8 cellular contexts compared by ENCODE assay signal in genomic region chr3:47989981-47990440, GRCh38. TPM values are rescaled to one million over a fixed set of nuclear protein-coding genes. Genes with fewer than 3 reads are reported as not detected.
DNase-seq lines count a peak whose midpoint lies in the region; ATAC-seq and TF ChIP-seq lines count a peak whose summit lies in the region.

No MANE protein-coding gene starts in this region.

- intact Hi-C loops in gastrocnemius medialis (cut with DNase I; ENCODE audit: low total_unique reads): loop anchor here (1.0 to 5.0 kb wide), 7 partner anchors 23 to 165 kb away; no protein-coding TSS in a partner anchor

- H3K27ac ChIP-seq in gastrocnemius medialis: peak overlapping the region; percentile 80 to 87 (median 81)

- H3K4me3 ChIP-seq in astrocyte of the cerebellum (ENCODE audit: low read depth, low read length): no peak overlapping the region
- peak overlapping the region in 1 of 4 donors; percentile 14 for H3K4me3 ChIP-seq in gastrocnemius medialis

- peak; percentile 98 to 99 for ATAC-seq in gastrocnemius medialis
- no peak for ATAC-seq in HG02678 (IDR thresholded peaks at IDR 0.05; ENCODE audit: unreplicated experiment)

- in situ Hi-C loops in astrocyte of the cerebellum (cut with HindIII; ENCODE audit: low sequenced_read_pairs) (no loop called here), gastrocnemius medialis (cut with MboI; ENCODE audit: low sequenced_read_pairs in 4 of 4) (loop anchor here (10.0 to 25.0 kb wide), 4 partner anchors 155 to 453 kb away; no protein-coding TSS in a partner anchor)

- TF ChIP-seq POLR2A in gastrocnemius medialis (IDR thresholded peaks at IDR 0.05): no peak

- no peaks in the 10 kb centered on the region for H3K9me3 ChIP-seq in gastrocnemius medialis

- H3K27me3 ChIP-seq in gastrocnemius medialis: no peaks in the 10 kb centered on the region

- TF ChIP-seq CTCF in astrocyte of the cerebellum (IDR thresholded peaks at IDR 0.05; ENCODE audit: low read depth, low read length, missing control alignments): peak; percentile 88
- TF ChIP-seq CTCF in gastrocnemius medialis (IDR thresholded peaks at IDR 0.05 in 4 of 5, conservative IDR thresholded peaks at IDR 0.05 in 1 of 5): peak; percentile 93 to 96 (median 94)

- H3K4me1 ChIP-seq in gastrocnemius medialis: peaks cover 49 to 53% of the 10 kb centered on the region in 2 donors

- H3K36me3 ChIP-seq in gastrocnemius medialis: peaks cover 0 to 6% of the 10 kb centered on the region in 2 donors

- DNase-seq in AG08396 (ENCODE audit: low spot score) (peak; percentile 82), GM19238 (ENCODE audit: insufficient read length, low spot score) (peak; percentile 30), NCI-H2029 treated with DMSO at 0.1 percent for 48 hours (lab: John Stamatoyannopoulos, UW) (peak; percentile 77), T1000 (lab: John Stamatoyannopoulos, UW) (peak; percentile 65), astrocyte of the cerebellum (ENCODE audit: low read depth) (peak; percentile 96), hepatic stellate cell (ENCODE audit: low spot score) (peak; percentile 74), gastrocnemius medialis (peak; percentile 90 to 94)

RNA-seq across cellular contexts. Expression of gene MAP4, which starts 26.2 kb away (rescaled TPM):
- 100 to 1,000 TPM; 597 to 976 (median 687) TPM for total RNA-seq in gastrocnemius medialis

Comparison
In these comparisons a context has a peak if more than half of its experiments do, and no peak if none do; other contexts are left out.
1. DNase-seq: peak in every context shown above with its lines; median percentile 96 in astrocyte of the cerebellum; 92 in gastrocnemius medialis; 82 in AG08396; 77 in NCI-H2029 treated with DMSO at 0.1 percent for 48 hours; 74 in hepatic stellate cell; 65 in T1000; 30 in GM19238.